ENCODE assay signal across 1 cellular context in genomic region chr3:157159762-157160651, GRCh38.
TF ChIP-seq lines count a peak whose summit lies in the region.

Gene CCNL1, minus strand, starts transcription at chr3:157160147. Its CDS starts 53 bp downstream, at chr3:157160094.

TF ChIP-seq in GM12878, 131 proteins besides CTCF, POLR2A, EP300 and RAD21 (continued from another document and continues in another):
- TF ChIP-seq IRF5 (IDR thresholded peaks at IDR 0.05; ENCODE audit: borderline replicate concordance) (no peak), HDGF (IDR thresholded peaks at IDR 0.05) (peak; percentile 78), RB1 (IDR thresholded peaks at IDR 0.05; ENCODE audit: borderline replicate concordance) (peak; percentile 98), POLR2AphosphoS5 (IDR thresholded peaks at IDR 0.05; ENCODE audit: low read length) (peak; percentile 99), IRF4 (IDR thresholded peaks at IDR 0.05; ENCODE audit: low read depth, low read length) (peak; percentile 82), MXI1 (IDR thresholded peaks at IDR 0.05; ENCODE audit: low read depth, low read length) (peak; percentile 83), SMARCA5 (IDR thresholded peaks at IDR 0.05) (peak; percentile 90), ZSCAN29 (IDR thresholded peaks at IDR 0.05) (peak; percentile 59; the same call in 1 of the 2 replicates), GATAD2B (conservative IDR thresholded peaks at IDR 0.05; ENCODE audit: low read depth) (peak; percentile 64), ZNF217 (IDR thresholded peaks at IDR 0.05) (no peak), MAX (IDR thresholded peaks at IDR 0.05; ENCODE audit: low read depth, low read length) (peak; percentile 90), GABPA (IDR thresholded peaks at IDR 0.05; ENCODE audit: low read depth) (peak; percentile 80), ZBTB11 (CRISPR knock-in tag; IDR thresholded peaks at IDR 0.05) (peak; percentile 65), HDAC6 (IDR thresholded peaks at IDR 0.05; ENCODE audit: unreplicated experiment) (peak; percentile 91), SIX5 (IDR thresholded peaks at IDR 0.05; ENCODE audit: low read depth, low read length, severe bottlenecking) (peak; percentile 45), HSF1 (IDR thresholded peaks at IDR 0.05; ENCODE audit: low read depth, low read length) (0 out of 2 replicates have a peak, but pooled peaks have one; percentile 68), MLLT1 (IDR thresholded peaks at IDR 0.05) (peak; percentile 89), NFIC (IDR thresholded peaks at IDR 0.05; ENCODE audit: low read depth, low read length) (peak; percentile 40; the same call in 1 of the 2 replicates), LARP7 (IDR thresholded peaks at IDR 0.05) (peak; percentile 94), EGR1 (IDR thresholded peaks at IDR 0.05; ENCODE audit: borderline replicate concordance in 1 of 2, low read depth in 2 of 2, low read length in 2 of 2) (peak; percentile 84 to 98), YY1 (IDR thresholded peaks at IDR 0.05; ENCODE audit: low read depth, low read length) (peak; percentile 94), DPF2 (IDR thresholded peaks at IDR 0.05) (peak; percentile 46; the same call in 1 of the 2 replicates), E2F8 (IDR thresholded peaks at IDR 0.05; ENCODE audit: low read depth, partially characterized antibody) (peak; percentile 27), CBX5 (IDR thresholded peaks at IDR 0.05; ENCODE audit: low read depth) (peak; percentile 91), POLR2AphosphoS2 (IDR thresholded peaks at IDR 0.05; ENCODE audit: low read depth, low read length) (peak; percentile 99), SREBF1 (IDR thresholded peaks at IDR 0.05; ENCODE audit: low read length) (peak; percentile 18; the same call in 1 of the 2 replicates), RBBP5 (conservative IDR thresholded peaks at IDR 0.05) (0 out of 2 replicates have a peak, but pooled peaks have one; percentile 5), FOS (IDR thresholded peaks at IDR 0.05; ENCODE audit: borderline replicate concordance, extremely low read depth, insufficient read length) (no peak), ETV6 (conservative IDR thresholded peaks at IDR 0.05 in 1 of 2, IDR thresholded peaks at IDR 0.05 in 1 of 2; ENCODE audit: borderline replicate concordance in 1 of 2, low read depth in 1 of 2) (peak in 1 of 2 experiments; percentile 96; a peak in 2 of 4 replicates), HDAC2 (IDR thresholded peaks at IDR 0.05) (no peak), BHLHE40 (IDR thresholded peaks at IDR 0.05; ENCODE audit: borderline replicate concordance in 1 of 2, low read depth in 2 of 2, low read length in 1 of 2) (peak; percentile 95 to 99), ATF7 (IDR thresholded peaks at IDR 0.05; ENCODE audit: low read depth) (peak; percentile 97), SMAD1 (IDR thresholded peaks at IDR 0.05; ENCODE audit: low read depth, partially characterized antibody) (peak; percentile 89), CEBPB (IDR thresholded peaks at IDR 0.05; ENCODE audit: borderline replicate concordance in 1 of 2, low read depth in 2 of 2, low read length in 2 of 2) (no peak; a peak in 1 of 4 replicates), BMI1 (IDR thresholded peaks at IDR 0.05; ENCODE audit: borderline replicate concordance) (no peak), JUNB (IDR thresholded peaks at IDR 0.05) (no peak), MTA3 (IDR thresholded peaks at IDR 0.05; ENCODE audit: borderline replicate concordance, low read length) (peak; percentile 42; the same call in 1 of the 2 replicates), PML (IDR thresholded peaks at IDR 0.05; ENCODE audit: low read length) (peak; percentile 99), CREB1 (IDR thresholded peaks at IDR 0.05; ENCODE audit: low read depth) (peak; percentile 99), KAT2A (conservative IDR thresholded peaks at IDR 0.05; ENCODE audit: control insufficient read depth, low read depth, low read length) (no peak), SPI1 (IDR thresholded peaks at IDR 0.05; ENCODE audit: borderline replicate concordance, insufficient read depth, low read depth, low read length) (0 out of 2 replicates have a peak, but pooled peaks have one; percentile 1), FOXK2 (IDR thresholded peaks at IDR 0.05) (no peak), RFX5 (IDR thresholded peaks at IDR 0.05; ENCODE audit: low read depth, low read length) (no peak; the same call in 1 of the 2 replicates), PKNOX1 (IDR thresholded peaks at IDR 0.05) (peak; percentile 55; the same call in 1 of the 2 replicates), ZNF687 (IDR thresholded peaks at IDR 0.05) (peak; percentile 99), IRF3 (IDR thresholded peaks at IDR 0.05) (0 out of 2 replicates have a peak, but pooled peaks have one; percentile 24), YBX1 (IDR thresholded peaks at IDR 0.05) (no peak)
